Comparison of ENCODE assay signal across 30 cellular contexts in the genomic region with DNA sequence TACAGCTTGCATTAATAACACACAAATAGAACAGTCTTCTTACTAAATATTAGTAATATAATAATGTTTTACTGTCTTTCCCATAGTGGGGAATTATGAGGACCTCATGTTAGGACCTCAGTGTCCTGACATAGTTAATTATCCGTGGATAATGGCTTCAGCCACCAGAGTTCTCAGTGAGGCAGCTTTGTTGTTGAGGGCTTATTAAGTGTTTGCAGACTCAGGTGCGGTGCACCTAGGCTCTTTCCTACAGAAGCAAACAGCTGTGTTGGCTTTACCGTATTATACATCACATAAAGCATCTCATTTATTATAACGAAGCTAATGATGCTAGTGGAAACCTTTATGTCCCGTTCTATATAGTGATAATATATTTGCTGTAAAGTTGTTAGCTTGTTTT.
DNase-seq lines count a peak whose midpoint lies in the region; ATAC-seq, FAIRE-seq and TF ChIP-seq lines count a peak whose summit lies in the region.
"Had no signal": no experiment of that assay in that cellular context is flagged by ENCODE, and none has a peak within 500 bp of the region (broad histone marks: within the 10 kb centered on the region; RNA-seq: fewer than 3 reads in every experiment).

No MANE protein-coding gene starts in this region.

- no peak for DNase-seq in HepG2 (ENCODE audit: low spot score)
- DNase-seq in right lobe of liver = no peak
- DNase-seq in NCI-H2029 (lab: John Stamatoyannopoulos, UW) = peak; percentile 55
- peak; percentile 90 for DNase-seq in NCI-H748 (lab: John Stamatoyannopoulos, UW; ENCODE audit: unreplicated experiment)
- no peak for DNase-seq in activated CD4-positive, alpha-beta T cell treated with anti-CD3 and anti-CD28 coated beads for 4 hours
- no peak for DNase-seq in D341Med (ENCODE audit: low spot score)
- DNase-seq in GM19240 (ENCODE audit: insufficient read length, low spot score) = no peak
- DNase-seq: activated CD4-positive, alpha-beta T cell treated with anti-CD3 and anti-CD28 coated beads for 36 hours; activated T-cell treated with anti-CD3 and anti-CD28 coated beads for 4 hours; aorta; CD4-positive, CD25-positive, alpha-beta regulatory T cell; effector CD4-positive, alpha-beta T cell; GDM1; heart left ventricle; lower lobe of right lung; MV-4-11; naive thymus-derived CD8-positive, alpha-beta T cell; NCI-H2107; occipital lobe; stimulated activated CD8-positive, alpha-beta memory T cell treated with anti-CD3 and anti-CD28 coated beads, Interleukin-4, amount 100 ng/mL, for 48 hours; stomach; T-helper 17 cell; thyroid gland had no signal

- WGBS in HepG2 (ENCODE audit: low lambda C conversion rate) = 97% methylated on average over 5 of the region's 5 CpGs
- WGBS in right lobe of liver (ENCODE audit: insufficient coverage, low coverage, low lambda C conversion rate, missing lambda C conversion rate) = 96% methylated on average over 5 of the region's 5 CpGs

- no peak for TF ChIP-seq EP300 in HepG2 (IDR thresholded peaks at IDR 0.05; ENCODE audit: low read depth in 2 of 2, low read length in 2 of 2)
- no peak for TF ChIP-seq EP300 in HepG2 (CRISPR knock-in tag; IDR thresholded peaks at IDR 0.05; ENCODE audit: borderline replicate concordance)

- H3K36me3 ChIP-seq in HepG2 (replicated peaks in 1 of 2; ENCODE audit: control insufficient read depth in 1 of 2, insufficient read depth in 2 of 2, low read length in 2 of 2) (no peaks in the 10 kb centered on the region), right lobe of liver (no peaks in the 10 kb centered on the region)
- H3K36me3 ChIP-seq: heart left ventricle, lower lobe of right lung, stomach, thyroid gland had no signal

- no peak for TF ChIP-seq RAD21 in HepG2 (CRISPR knock-in tag; IDR thresholded peaks at IDR 0.05)

- H3K9ac ChIP-seq in HepG2 (ENCODE audit: insufficient read depth, low read depth, low read length) = no peak overlapping the region
- H3K9ac ChIP-seq: KMS-11 had no signal

- in situ Hi-C loops in HepG2 (cut with HindIII; ENCODE audit: extremely low pct_ligation_motif_present, low pct_unique_long_range_greater_than_20kb) = no loop called here

- no peak for TF ChIP-seq CTCF in HepG2 (CRISPR knock-in tag; IDR thresholded peaks at IDR 0.05)
- no peak for TF ChIP-seq CTCF in right lobe of liver (IDR thresholded peaks at IDR 0.05)

- POLR2A ChIA-PET in HepG2 (lab: Yijun Ruan, JAX) = interaction anchor here (1.0 to 1.1 kb wide), 2 partner anchors 224 to 226 kb away, joined by 3 read pairs; no protein-coding TSS in a partner anchor

- H3K27ac ChIP-seq in HepG2 (ENCODE audit: extremely low read length, insufficient read depth, low read length) (no peak overlapping the region), right lobe of liver (no peak overlapping the region)
- H3K27ac ChIP-seq: heart left ventricle, KMS-11, lower lobe of right lung, RWPE1, stomach, thyroid gland had no signal

- peaks cover 47% of the 10 kb centered on the region for H3K4me1 ChIP-seq in HepG2 (ENCODE audit: insufficient read depth, low read length)
- H3K4me1 ChIP-seq in right lobe of liver = peaks cover 0 to 26% (median 2%) of the 10 kb centered on the region in 4 donors

- no peaks in the 10 kb centered on the region for H3K79me2 ChIP-seq in HepG2 (ENCODE audit: insufficient read depth, low read length)

- no peak for TF ChIP-seq POLR2A in HepG2 (IDR thresholded peaks at IDR 0.05; ENCODE audit: insufficient read depth in 1 of 2, low read depth in 2 of 2, low read length in 2 of 2)
- TF ChIP-seq POLR2A in right lobe of liver (IDR thresholded peaks at IDR 0.05) = no peak

- H3K9me3 ChIP-seq in HepG2 (ENCODE audit: low read length) = no peaks in the 10 kb centered on the region
- H3K9me3 ChIP-seq in right lobe of liver = no peaks in the 10 kb centered on the region
- H3K9me3 ChIP-seq: heart left ventricle, lower lobe of right lung, stomach, thyroid gland had no signal

- intact Hi-C loops in HepG2 (cut with micrococcal nuclease; ENCODE audit: unreplicated experiment) (no loop called here), right lobe of liver (cut with DNase I) (no loop called here)

- CTCF ChIA-PET in HepG2 (lab: Yijun Ruan, JAX; ENCODE audit: low intra/inter-chr PET ratio, low total read pairs) = no interaction called here

- no peaks in the 10 kb centered on the region for H4K20me1 ChIP-seq in HepG2 (ENCODE audit: insufficient read depth, low read length)

- ATAC-seq in HepG2 (no peak), right lobe of liver (no peak), GM21526 (IDR thresholded peaks at IDR 0.05; ENCODE audit: low FRiP score, unreplicated experiment) (no peak)
- ATAC-seq: activated CD4-positive, alpha-beta T cell treated with anti-CD3 and anti-CD28 coated beads for 36 hours; HCT116; heart left ventricle; naive thymus-derived CD8-positive, alpha-beta T cell; SK-N-SH treated with all-trans-retinoic acid at 6 μM for 48 hours; T-helper 17 cell had no signal

- H3K4me3 ChIP-seq in HepG2 (replicated peaks in 1 of 3; ENCODE audit: insufficient read depth in 1 of 3, low read depth in 2 of 3, low read length in 3 of 3) = no peak overlapping the region
- no peak overlapping the region for H3K4me3 ChIP-seq in right lobe of liver
- H3K4me3 ChIP-seq: heart left ventricle, lower lobe of right lung, stomach, thyroid gland had no signal

- H3K27me3 ChIP-seq in HepG2 (ENCODE audit: control insufficient read depth in 1 of 2, insufficient read depth in 2 of 2, low read length in 2 of 2) = no peaks in the 10 kb centered on the region
- no peaks in the 10 kb centered on the region for H3K27me3 ChIP-seq in right lobe of liver
- H3K27me3 ChIP-seq: heart left ventricle, stomach, thyroid gland had no signal

- no peak for FAIRE-seq in HepG2 (lab: Jason Lieb, UNC)
- FAIRE-seq: A204.1, colon had no signal

- H3K4me2 ChIP-seq in HepG2 (ENCODE audit: low read depth, low read length) = no peak overlapping the region
- H3K4me2 ChIP-seq: KMS-11 had no signal

- H2AFZ ChIP-seq in HepG2 (ENCODE audit: low read length) = no peak overlapping the region

- BruUV-seq in HepG2 (replicated peaks; lab: Mats Ljungman, UMichigan) = no TSS peak

TF ChIP-seq in HepG2, 621 proteins besides CTCF, POLR2A, EP300 and RAD21 (continues in another document):
- TF ChIP-seq ZNF589 (CRISPR knock-in tag; conservative IDR thresholded peaks at IDR 0.05) = no peak
- TF ChIP-seq, protein P1, sequence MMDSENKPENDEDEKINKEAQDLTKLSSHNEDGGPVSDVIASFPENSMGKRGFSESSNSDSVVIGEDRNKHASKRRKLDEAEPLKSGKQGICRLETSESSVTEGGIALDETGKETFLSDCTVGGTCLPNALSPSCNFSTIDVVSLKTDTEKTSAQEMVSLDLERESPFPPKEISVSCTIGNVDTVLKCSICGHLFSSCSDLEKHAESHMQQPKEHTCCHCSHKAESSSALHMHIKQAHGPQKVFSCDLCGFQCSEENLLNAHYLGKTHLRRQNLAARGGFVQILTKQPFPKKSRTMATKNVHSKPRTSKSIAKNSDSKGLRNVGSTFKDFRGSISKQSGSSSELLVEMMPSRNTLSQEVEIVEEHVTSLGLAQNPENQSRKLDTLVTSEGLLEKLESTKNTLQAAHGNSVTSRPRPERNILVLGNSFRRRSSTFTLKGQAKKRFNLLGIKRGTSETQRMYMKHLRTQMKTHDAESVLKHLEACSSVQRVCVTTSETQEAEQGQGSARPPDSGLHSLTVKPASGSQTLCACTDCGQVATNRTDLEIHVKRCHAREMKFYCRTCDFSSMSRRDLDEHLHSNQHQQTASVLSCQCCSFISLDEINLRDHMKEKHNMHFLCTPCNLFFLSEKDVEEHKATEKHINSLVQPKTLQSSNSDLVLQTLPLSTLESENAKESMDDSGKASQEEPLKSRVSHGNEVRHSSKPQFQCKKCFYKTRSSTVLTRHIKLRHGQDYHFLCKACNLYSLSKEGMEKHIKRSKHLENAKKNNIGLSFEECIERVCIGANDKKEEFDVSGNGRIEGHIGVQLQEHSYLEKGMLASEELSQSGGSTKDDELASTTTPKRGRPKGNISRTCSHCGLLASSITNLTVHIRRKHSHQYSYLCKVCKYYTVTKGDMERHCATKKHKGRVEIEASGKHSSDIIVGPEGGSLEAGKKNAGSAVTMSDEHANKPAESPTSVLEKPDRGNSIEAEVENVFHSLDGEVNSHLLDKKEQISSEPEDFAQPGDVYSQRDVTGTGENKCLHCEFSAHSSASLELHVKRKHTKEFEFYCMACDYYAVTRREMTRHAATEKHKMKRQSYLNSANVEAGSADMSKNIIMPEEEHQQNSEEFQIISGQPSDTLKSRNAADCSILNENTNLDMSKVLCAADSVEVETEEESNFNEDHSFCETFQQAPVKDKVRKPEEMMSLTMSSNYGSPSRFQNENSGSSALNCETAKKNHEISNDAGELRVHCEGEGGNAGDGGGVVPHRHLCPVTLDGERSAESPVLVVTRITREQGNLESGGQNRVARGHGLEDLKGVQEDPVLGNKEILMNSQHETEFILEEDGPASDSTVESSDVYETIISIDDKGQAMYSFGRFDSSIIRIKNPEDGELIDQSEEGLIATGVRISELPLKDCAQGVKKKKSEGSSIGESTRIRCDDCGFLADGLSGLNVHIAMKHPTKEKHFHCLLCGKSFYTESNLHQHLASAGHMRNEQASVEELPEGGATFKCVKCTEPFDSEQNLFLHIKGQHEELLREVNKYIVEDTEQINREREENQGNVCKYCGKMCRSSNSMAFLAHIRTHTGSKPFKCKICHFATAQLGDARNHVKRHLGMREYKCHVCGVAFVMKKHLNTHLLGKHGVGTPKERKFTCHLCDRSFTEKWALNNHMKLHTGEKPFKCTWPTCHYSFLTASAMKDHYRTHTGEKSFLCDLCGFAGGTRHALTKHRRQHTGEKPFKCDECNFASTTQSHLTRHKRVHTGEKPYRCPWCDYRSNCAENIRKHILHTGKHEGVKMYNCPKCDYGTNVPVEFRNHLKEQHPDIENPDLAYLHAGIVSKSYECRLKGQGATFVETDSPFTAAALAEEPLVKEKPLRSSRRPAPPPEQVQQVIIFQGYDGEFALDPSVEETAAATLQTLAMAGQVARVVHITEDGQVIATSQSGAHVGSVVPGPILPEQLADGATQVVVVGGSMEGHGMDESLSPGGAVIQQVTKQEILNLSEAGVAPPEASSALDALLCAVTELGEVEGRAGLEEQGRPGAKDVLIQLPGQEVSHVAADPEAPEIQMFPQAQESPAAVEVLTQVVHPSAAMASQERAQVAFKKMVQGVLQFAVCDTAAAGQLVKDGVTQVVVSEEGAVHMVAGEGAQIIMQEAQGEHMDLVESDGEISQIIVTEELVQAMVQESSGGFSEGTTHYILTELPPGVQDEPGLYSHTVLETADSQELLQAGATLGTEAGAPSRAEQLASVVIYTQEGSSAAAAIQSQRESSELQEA (CRISPR knock-in tag; IDR thresholded peaks at IDR 0.05; ENCODE audit: not compliant biosample characterization) = no peak
- peak; percentile 29 for TF ChIP-seq STAG1 (CRISPR knock-in tag; IDR thresholded peaks at IDR 0.05)

Comparison
In these comparisons a context has a peak if more than half of its experiments do, and no peak if none do; other contexts are left out.
1. DNase-seq: peak in NCI-H2029 (single experiment) and NCI-H748 (single experiment); none in HepG2 (single experiment), right lobe of liver (0 of 3), activated CD4-positive, alpha-beta T cell treated with anti-CD3 and anti-CD28 coated beads for 4 hours (0 of 2), D341Med (single experiment) and GM19240 (single experiment).